2 cellular contexts compared by ENCODE assay signal in the genomic region with DNA sequence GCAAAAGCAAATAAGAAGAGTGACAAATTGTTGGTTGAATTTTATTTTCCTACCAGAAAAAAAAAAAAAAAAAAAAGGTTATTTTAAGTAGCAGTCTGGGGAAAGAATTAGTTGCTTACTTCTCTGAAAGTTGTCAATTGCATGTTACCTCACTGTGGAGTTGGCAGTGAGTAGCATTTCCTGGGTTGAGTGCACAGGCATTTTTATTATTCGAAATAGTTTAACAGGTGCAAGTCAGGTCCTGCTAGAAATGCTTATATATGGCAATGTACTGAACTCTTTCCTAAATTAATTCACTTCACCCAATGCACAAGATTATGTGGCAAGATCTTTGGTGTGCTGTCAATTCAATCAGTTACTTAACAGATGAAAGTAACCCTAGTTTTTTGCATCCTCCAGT.
TF ChIP-seq lines count a peak whose summit lies in the region.

No MANE protein-coding gene starts in this region.

TF ChIP-seq in Ishikawa, 13 proteins besides CTCF, POLR2A, EP300 and RAD21 (continued from another document):
- TF ChIP-seq, protein P1, sequence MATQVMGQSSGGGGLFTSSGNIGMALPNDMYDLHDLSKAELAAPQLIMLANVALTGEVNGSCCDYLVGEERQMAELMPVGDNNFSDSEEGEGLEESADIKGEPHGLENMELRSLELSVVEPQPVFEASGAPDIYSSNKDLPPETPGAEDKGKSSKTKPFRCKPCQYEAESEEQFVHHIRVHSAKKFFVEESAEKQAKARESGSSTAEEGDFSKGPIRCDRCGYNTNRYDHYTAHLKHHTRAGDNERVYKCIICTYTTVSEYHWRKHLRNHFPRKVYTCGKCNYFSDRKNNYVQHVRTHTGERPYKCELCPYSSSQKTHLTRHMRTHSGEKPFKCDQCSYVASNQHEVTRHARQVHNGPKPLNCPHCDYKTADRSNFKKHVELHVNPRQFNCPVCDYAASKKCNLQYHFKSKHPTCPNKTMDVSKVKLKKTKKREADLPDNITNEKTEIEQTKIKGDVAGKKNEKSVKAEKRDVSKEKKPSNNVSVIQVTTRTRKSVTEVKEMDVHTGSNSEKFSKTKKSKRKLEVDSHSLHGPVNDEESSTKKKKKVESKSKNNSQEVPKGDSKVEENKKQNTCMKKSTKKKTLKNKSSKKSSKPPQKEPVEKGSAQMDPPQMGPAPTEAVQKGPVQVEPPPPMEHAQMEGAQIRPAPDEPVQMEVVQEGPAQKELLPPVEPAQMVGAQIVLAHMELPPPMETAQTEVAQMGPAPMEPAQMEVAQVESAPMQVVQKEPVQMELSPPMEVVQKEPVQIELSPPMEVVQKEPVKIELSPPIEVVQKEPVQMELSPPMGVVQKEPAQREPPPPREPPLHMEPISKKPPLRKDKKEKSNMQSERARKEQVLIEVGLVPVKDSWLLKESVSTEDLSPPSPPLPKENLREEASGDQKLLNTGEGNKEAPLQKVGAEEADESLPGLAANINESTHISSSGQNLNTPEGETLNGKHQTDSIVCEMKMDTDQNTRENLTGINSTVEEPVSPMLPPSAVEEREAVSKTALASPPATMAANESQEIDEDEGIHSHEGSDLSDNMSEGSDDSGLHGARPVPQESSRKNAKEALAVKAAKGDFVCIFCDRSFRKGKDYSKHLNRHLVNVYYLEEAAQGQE (IDR thresholded peaks at IDR 0.05; ENCODE audit: low read depth) = no peak
- TF ChIP-seq TCF12 (IDR thresholded peaks at IDR 0.05; ENCODE audit: low read depth) (peak; percentile 44; the same call in 1 of the 2 replicates), ZBTB7A (IDR thresholded peaks at IDR 0.05; ENCODE audit: low read depth) (no peak), YY1 (IDR thresholded peaks at IDR 0.05; ENCODE audit: low read depth) (no peak), NFIC (IDR thresholded peaks at IDR 0.05) (peak; percentile 48), CREB1 (IDR thresholded peaks at IDR 0.05; ENCODE audit: low read depth) (no peak), FOXM1 (IDR thresholded peaks at IDR 0.05; ENCODE audit: borderline replicate concordance, low read depth) (peak; percentile 46; the same call in 1 of the 2 replicates), TAF1 (IDR thresholded peaks at IDR 0.05; ENCODE audit: low read depth) (no peak), TEAD4 (IDR thresholded peaks at IDR 0.05) (peak; percentile 70)
- TF ChIP-seq, protein P2, sequence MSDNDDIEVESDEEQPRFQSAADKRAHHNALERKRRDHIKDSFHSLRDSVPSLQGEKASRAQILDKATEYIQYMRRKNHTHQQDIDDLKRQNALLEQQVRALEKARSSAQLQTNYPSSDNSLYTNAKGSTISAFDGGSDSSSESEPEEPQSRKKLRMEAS (IDR thresholded peaks at IDR 0.05) = no peak
TF ChIP-seq in Ishikawa: peak in this region for 5.

TF ChIP-seq in GM12878, 131 proteins besides CTCF, POLR2A, EP300 and RAD21:
- TF ChIP-seq, protein P3, sequence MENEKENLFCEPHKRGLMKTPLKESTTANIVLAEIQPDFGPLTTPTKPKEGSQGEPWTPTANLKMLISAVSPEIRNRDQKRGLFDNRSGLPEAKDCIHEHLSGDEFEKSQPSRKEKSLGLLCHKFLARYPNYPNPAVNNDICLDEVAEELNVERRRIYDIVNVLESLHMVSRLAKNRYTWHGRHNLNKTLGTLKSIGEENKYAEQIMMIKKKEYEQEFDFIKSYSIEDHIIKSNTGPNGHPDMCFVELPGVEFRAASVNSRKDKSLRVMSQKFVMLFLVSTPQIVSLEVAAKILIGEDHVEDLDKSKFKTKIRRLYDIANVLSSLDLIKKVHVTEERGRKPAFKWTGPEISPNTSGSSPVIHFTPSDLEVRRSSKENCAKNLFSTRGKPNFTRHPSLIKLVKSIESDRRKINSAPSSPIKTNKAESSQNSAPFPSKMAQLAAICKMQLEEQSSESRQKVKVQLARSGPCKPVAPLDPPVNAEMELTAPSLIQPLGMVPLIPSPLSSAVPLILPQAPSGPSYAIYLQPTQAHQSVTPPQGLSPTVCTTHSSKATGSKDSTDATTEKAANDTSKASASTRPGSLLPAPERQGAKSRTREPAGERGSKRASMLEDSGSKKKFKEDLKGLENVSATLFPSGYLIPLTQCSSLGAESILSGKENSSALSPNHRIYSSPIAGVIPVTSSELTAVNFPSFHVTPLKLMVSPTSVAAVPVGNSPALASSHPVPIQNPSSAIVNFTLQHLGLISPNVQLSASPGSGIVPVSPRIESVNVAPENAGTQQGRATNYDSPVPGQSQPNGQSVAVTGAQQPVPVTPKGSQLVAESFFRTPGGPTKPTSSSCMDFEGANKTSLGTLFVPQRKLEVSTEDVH (IDR thresholded peaks at IDR 0.05; ENCODE audit: low read depth, partially characterized antibody) = no peak
- no peak for TF ChIP-seq FOS (IDR thresholded peaks at IDR 0.05; ENCODE audit: borderline replicate concordance, extremely low read depth, insufficient read length)
